In the genomic region with DNA sequence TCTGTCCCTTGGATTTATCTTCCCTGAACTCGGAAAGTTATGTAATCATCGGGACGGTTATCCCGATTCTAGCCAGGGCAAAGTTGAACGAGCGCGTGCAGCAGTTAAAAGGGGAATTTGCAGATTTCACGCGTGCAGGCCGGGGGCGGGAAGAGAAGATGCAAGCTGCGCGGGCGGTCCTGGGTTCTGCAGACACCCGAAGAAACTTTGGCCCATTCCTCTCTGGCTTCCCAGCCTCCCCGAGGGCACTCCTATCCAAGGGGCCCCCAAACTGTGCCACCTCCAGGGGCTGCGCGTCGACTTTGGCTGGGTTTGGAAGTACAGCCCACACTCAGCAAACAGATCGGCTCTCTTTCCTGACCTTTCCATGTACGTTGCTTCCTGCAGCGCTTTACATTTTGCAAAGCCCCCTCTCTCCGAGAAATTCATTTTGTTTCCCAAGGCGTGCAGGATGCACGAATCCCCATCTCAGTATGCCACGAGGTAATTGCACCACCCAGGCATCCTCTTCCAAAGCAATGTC, we compare ENCODE assay signal across 8 cellular contexts. TPM values are rescaled to one million over a fixed set of nuclear protein-coding genes. Genes with fewer than 3 reads are reported as not detected.
DNase-seq lines count a peak whose midpoint lies in the region; ATAC-seq and TF ChIP-seq lines count a peak whose summit lies in the region.

No MANE protein-coding gene starts in this region.

- H3K4me3 ChIP-seq in Caco-2 (ENCODE audit: low read depth, low read length) (peak overlapping the region; percentile 97), MG63 (peak overlapping the region; percentile 97)

- H3K9me3 Mint-ChIP-seq in Caco-2 (ENCODE audit: unreplicated experiment) = no peaks in the 10 kb centered on the region
- no peaks in the 10 kb centered on the region for H3K9me3 Mint-ChIP-seq in stimulated activated naive B cell treated with anti-CD40 and anti-IgM and Interleukin-4, amounts not matched to agents 10 μg/mL and 1 μg/mL and 100 μg/mL, for 72 hours

- H3K27me3 ChIP-seq in Caco-2 (replicated peaks; ENCODE audit: control insufficient read depth, insufficient read depth, low read length) (no peaks in the 10 kb centered on the region), MG63 (no peaks in the 10 kb centered on the region)

- no TSS peak for BruUV-seq in Caco-2 (replicated peaks; lab: Mats Ljungman, UMichigan)

- H3K9me3 ChIP-seq in Caco-2 (no peaks in the 10 kb centered on the region), MG63 (no peaks in the 10 kb centered on the region)

- H3K4me1 Mint-ChIP-seq in Caco-2 (ENCODE audit: low read depth, unreplicated experiment) = peaks cover 13% of the 10 kb centered on the region
- peaks cover 18 to 37% of the 10 kb centered on the region in 2 donors for H3K4me1 Mint-ChIP-seq in stimulated activated naive B cell treated with anti-CD40 and anti-IgM and Interleukin-4, amounts not matched to agents 10 μg/mL and 1 μg/mL and 100 μg/mL, for 72 hours

- H3K4me3 Mint-ChIP-seq in Caco-2 (ENCODE audit: unreplicated experiment) = peak overlapping the region; percentile 93
- H3K4me3 Mint-ChIP-seq in stimulated activated naive B cell treated with anti-CD40 and anti-IgM and Interleukin-4, amounts not matched to agents 10 μg/mL and 1 μg/mL and 100 μg/mL, for 72 hours = peak overlapping the region; percentile 90 to 92

- peaks cover 33% of the 10 kb centered on the region for H3K36me3 Mint-ChIP-seq in Caco-2 (ENCODE audit: insufficient read depth, unreplicated experiment)
- peaks cover 14 to 18% of the 10 kb centered on the region in 2 donors for H3K36me3 Mint-ChIP-seq in stimulated activated naive B cell treated with anti-CD40 and anti-IgM and Interleukin-4, amounts not matched to agents 10 μg/mL and 1 μg/mL and 100 μg/mL, for 72 hours

- H3K36me3 ChIP-seq in Caco-2 (ENCODE audit: control insufficient read depth, insufficient read depth, low read length) (peaks cover 2% of the 10 kb centered on the region; the same call in 1 of the 2 replicates), MG63 (peaks cover 23% of the 10 kb centered on the region)

- no peaks in the 10 kb centered on the region for H3K27me3 Mint-ChIP-seq in Caco-2 (ENCODE audit: insufficient read depth, unreplicated experiment)
- no peaks in the 10 kb centered on the region for H3K27me3 Mint-ChIP-seq in stimulated activated naive B cell treated with anti-CD40 and anti-IgM and Interleukin-4, amounts not matched to agents 10 μg/mL and 1 μg/mL and 100 μg/mL, for 72 hours

- in situ Hi-C loops in T47D (cut with HindIII; ENCODE audit: low pct_unique_long_range_greater_than_20kb, low sequenced_read_pairs) = no loop called here

- H3K4me1 ChIP-seq in Caco-2 = peaks cover 19% of the 10 kb centered on the region; the same call in 1 of the 2 replicates

- POLR2A ChIA-PET in Caco-2 (lab: Charles Lee) = interaction anchor here (0.5 to 0.6 kb wide), 2 partner anchors 29 to 118 kb away, joined by 4 read pairs; no protein-coding TSS in a partner anchor

- DNase-seq in Caco-2 (peak in 1 of 2 experiments; percentile 15), MG63 (peak; percentile 59), T47D (ENCODE audit: low read depth in 1 of 2, low spot score in 1 of 2) (peak; percentile 27 to 36), left lobe of liver (ENCODE audit: low spot score) (peak; percentile 77)
- DNase-seq in stimulated activated naive B cell treated with anti-CD40 and anti-IgM and Interleukin-4, amounts not matched to agents 10 μg/mL and 1 μg/mL and 100 μg/mL, for 72 hours = no peak

- ATAC-seq in left lobe of liver (peak; percentile 45), HG03175 (IDR thresholded peaks at IDR 0.05; ENCODE audit: unreplicated experiment) (no peak), esophagus mucosa (no peak), GM18873 (IDR thresholded peaks at IDR 0.05; ENCODE audit: low FRiP score, unreplicated experiment) (no peak)
- no peak for ATAC-seq in stimulated activated naive B cell treated with anti-CD40 and anti-IgM and Interleukin-4, amounts not matched to agents 10 μg/mL and 1 μg/mL and 100 μg/mL, for 72 hours (replicated peaks)

- intact Hi-C loops in Caco-2 (cut with micrococcal nuclease; ENCODE audit: unreplicated experiment) = loop anchor here (5.0 to 10.0 kb wide), 2 partner anchors 81 to 1171 kb away; a partner anchor contains a TSS

- no peak for TF ChIP-seq CTCF in Caco-2 (IDR thresholded peaks at IDR 0.05; ENCODE audit: insufficient read depth in 1 of 2, low read depth in 1 of 2, low read length in 1 of 2, severe bottlenecking in 1 of 2, unreplicated experiment in 1 of 2)

- peak overlapping the region; percentile 95 for H3K27ac Mint-ChIP-seq in Caco-2 (ENCODE audit: unreplicated experiment)
- H3K27ac Mint-ChIP-seq in stimulated activated naive B cell treated with anti-CD40 and anti-IgM and Interleukin-4, amounts not matched to agents 10 μg/mL and 1 μg/mL and 100 μg/mL, for 72 hours = peak overlapping the region; percentile 53

- CTCF ChIA-PET in Caco-2 (lab: Charles Lee) = interaction anchor here (0.6 kb wide), 1 partner anchor 39 kb away, joined by 3 read pairs; no protein-coding TSS in a partner anchor

RNA-seq across cellular contexts. Expression of a gene that starts 0.9 kb away (rescaled TPM):
- total RNA-seq in Caco-2 (2022) (202 and 213 TPM in 2 replicates), left lobe of liver (42.8 TPM), esophagus mucosa (109 TPM)
- 118 and 155 TPM in 2 replicates for total RNA-seq in MG63 (2014; rRNA removed; shearing (Covaris generic); ENCODE audit: low replicate concordance)

RNA-seq across cellular contexts. Expression of a gene that starts 54.7 kb away (rescaled TPM):
- total RNA-seq in Caco-2 (2022) = 0.23 TPM in 1 of 2 replicates, not detected in the other
- total RNA-seq in MG63 (2014; rRNA removed; shearing (Covaris generic); ENCODE audit: low replicate concordance) = not detected in 2 replicates
- 1.5 TPM for total RNA-seq in left lobe of liver
- 1.3 TPM for total RNA-seq in esophagus mucosa
